ENCODE assay signal across 31 cellular contexts in the genomic region with DNA sequence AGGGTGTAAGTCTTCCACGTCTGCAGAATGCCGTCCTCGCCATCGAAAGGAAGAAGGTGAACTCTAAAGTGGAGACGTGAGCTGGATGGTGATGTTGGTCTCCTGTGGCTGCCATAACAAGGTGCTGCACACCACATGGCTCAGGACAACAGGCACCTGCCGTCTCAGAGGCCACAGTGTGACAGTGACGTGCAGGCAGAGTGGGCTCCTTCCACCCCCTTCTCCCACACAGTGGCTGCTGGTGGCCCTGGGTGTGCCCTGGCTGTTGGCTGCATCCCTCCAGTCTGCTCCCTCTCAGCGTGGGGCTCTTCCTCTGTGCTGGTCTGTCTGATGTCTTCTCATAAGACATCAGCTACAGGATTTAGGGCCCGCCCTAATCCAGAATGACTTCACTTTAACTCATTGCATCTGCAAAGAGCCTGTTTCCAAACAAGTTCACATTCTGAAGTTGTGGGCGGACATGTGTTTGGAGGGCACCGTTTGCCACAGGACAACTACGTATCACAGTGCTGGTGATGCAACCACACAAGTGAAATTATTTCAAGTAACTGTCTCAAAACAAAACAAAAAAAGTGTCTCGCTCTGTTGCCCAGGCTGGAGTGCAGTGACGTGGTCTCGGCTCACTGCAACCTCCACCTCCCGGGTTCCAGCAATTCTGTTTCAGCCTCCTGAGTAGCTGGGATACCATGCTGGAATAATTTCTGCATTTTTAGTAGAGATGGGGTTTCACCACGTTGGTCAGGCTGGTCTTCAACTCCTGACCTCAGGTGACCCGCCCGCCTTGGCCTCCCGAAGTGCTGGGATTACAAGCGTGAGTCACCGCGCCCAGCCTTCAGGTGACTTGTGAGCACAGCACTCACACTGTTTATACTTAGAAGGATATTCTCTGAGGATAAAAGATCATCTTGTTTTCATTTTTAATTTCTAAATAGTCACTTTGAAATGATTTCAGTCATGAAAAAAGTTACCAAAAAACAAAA. TPM values are rescaled to one million over a fixed set of nuclear protein-coding genes. Genes with fewer than 3 reads are reported as not detected.
DNase-seq lines count a peak whose midpoint lies in the region; ATAC-seq and TF ChIP-seq lines count a peak whose summit lies in the region.
"Had no signal": no experiment of that assay in that cellular context is flagged by ENCODE, and none has a peak within 500 bp of the region (broad histone marks: within the 10 kb centered on the region; RNA-seq: fewer than 3 reads in every experiment).

No MANE protein-coding gene starts in this region.

- peaks cover 13 to 46% (median 22%) of the 10 kb centered on the region in 3 donors for H3K27me3 Mint-ChIP-seq in CD14-positive monocyte (ENCODE audit: low read depth in 3 of 3)
- H3K27me3 Mint-ChIP-seq: activated CD4-positive, alpha-beta T cell treated with anti-CD3 and anti-CD28 coated beads for 36 hours; central memory CD8-positive, alpha-beta T cell; memory B cell had no signal

- DNase-seq in CD14-positive monocyte (ENCODE audit: low spot score) = peak; percentile 26
- DNase-seq in M059J (ENCODE audit: low read depth) = peak; percentile 31
- DNase-seq in fibroblast of mammary gland (ENCODE audit: low read depth) = peak; percentile 29
- peak; percentile 55 for DNase-seq in posterior vena cava (ENCODE audit: low spot score)
- DNase-seq in pons (ENCODE audit: low spot score) = no peak
- DNase-seq in esophagus muscularis mucosa (ENCODE audit: extremely low spot score) = no peak
- DNase-seq: activated CD4-positive, alpha-beta T cell treated with anti-CD3 and anti-CD28 coated beads for 36 hours; activated CD8-positive, alpha-beta memory T cell treated with anti-CD3 and anti-CD28 coated beads for 24 hours; activated gamma-delta T cell; activated naive CD8-positive, alpha-beta T cell treated with anti-CD3 and anti-CD28 coated beads, Interleukin-2, amount 50 U/mL, for 24 hours; activated T-cell treated with anti-CD3 and anti-CD28 coated beads, Interleukin-2, amount 50 U/mL, for 1 hour; CD4-positive, CD25-positive, alpha-beta regulatory T cell; DMS 273 treated with DMSO at 0.1 percent for 48 hours; GOT3; heart right ventricle; left colon; NCI-H1436; NCI-H2107; NCI-H510A treated with DMSO at 0.1 percent for 48 hours; nucleus accumbens; retina; stimulated activated naive CD4-positive, alpha-beta T cell; T-helper 1 cell; testis had no signal

- no peaks in the 10 kb centered on the region for H3K36me3 Mint-ChIP-seq in CD14-positive monocyte
- H3K36me3 Mint-ChIP-seq: CD4-positive, CD25-positive, alpha-beta regulatory T cell; memory B cell had no signal

- no peak for ATAC-seq in GM21447 (IDR thresholded peaks at IDR 0.05; ENCODE audit: unreplicated experiment)
- ATAC-seq in GM18868 (IDR thresholded peaks at IDR 0.05; ENCODE audit: unreplicated experiment) = no peak
- ATAC-seq: activated CD4-positive, alpha-beta T cell treated with anti-CD3 and anti-CD28 coated beads for 36 hours; activated naive CD8-positive, alpha-beta T cell treated with anti-CD3 and anti-CD28 coated beads, Interleukin-2, amount 50 U/mL, for 24 hours; heart right ventricle; left colon; Panc1 had no signal

- peaks cover 4 to 11% (median 8%) of the 10 kb centered on the region in 4 donors for H3K4me1 ChIP-seq in esophagus muscularis mucosa
- H3K4me1 ChIP-seq: SJCRH30, testis had no signal

- H3K36me3 ChIP-seq in esophagus muscularis mucosa = no peaks in the 10 kb centered on the region
- H3K36me3 ChIP-seq: heart right ventricle, SJCRH30 had no signal

- intact Hi-C loops in CD14-positive monocyte (cut with micrococcal nuclease) = no loop called here
- intact Hi-C loops in posterior vena cava (cut with DNase I) = no loop called here
- intact Hi-C loops in esophagus muscularis mucosa (cut with DNase I) = no loop called here

- H3K27ac ChIP-seq in esophagus muscularis mucosa (replicated peaks in 1 of 4) = no peak overlapping the region
- H3K27ac ChIP-seq: heart right ventricle, SJCRH30, testis had no signal

- peaks cover 6 to 15% (median 13%) of the 10 kb centered on the region in 7 donors for H3K9me3 Mint-ChIP-seq in CD14-positive monocyte
- H3K9me3 Mint-ChIP-seq: activated naive CD8-positive, alpha-beta T cell treated with anti-CD3 and anti-CD28 coated beads, Interleukin-2, amount 50 U/mL, for 24 hours; CD4-positive, CD25-positive, alpha-beta regulatory T cell; central memory CD8-positive, alpha-beta T cell; memory B cell had no signal

- peaks cover 0 to 41% (median 5%) of the 10 kb centered on the region in 4 donors for H3K27me3 ChIP-seq in esophagus muscularis mucosa
- H3K27me3 ChIP-seq: SJCRH30, testis had no signal

- no peak for TF ChIP-seq POLR2A in esophagus muscularis mucosa (IDR thresholded peaks at IDR 0.05; ENCODE audit: low read depth)

- TF ChIP-seq CTCF in CD14-positive monocyte (IDR thresholded peaks at IDR 0.05) (no peak), fibroblast of mammary gland (conservative IDR thresholded peaks at IDR 0.05; ENCODE audit: control insufficient read depth, insufficient read depth, low read depth, low read length) (no peak), esophagus muscularis mucosa (IDR thresholded peaks at IDR 0.05) (no peak)

- H3K4me3 Mint-ChIP-seq in CD14-positive monocyte = no peak overlapping the region
- H3K4me3 Mint-ChIP-seq: activated CD4-positive, alpha-beta T cell treated with anti-CD3 and anti-CD28 coated beads for 36 hours; activated naive CD8-positive, alpha-beta T cell treated with anti-CD3 and anti-CD28 coated beads, Interleukin-2, amount 50 U/mL, for 24 hours; central memory CD8-positive, alpha-beta T cell; memory B cell had no signal

- no peak overlapping the region for H3K4me3 ChIP-seq in fibroblast of mammary gland (ENCODE audit: control insufficient read depth, low read depth, low read length)
- H3K4me3 ChIP-seq in esophagus muscularis mucosa = no peak overlapping the region
- H3K4me3 ChIP-seq: heart right ventricle, SJCRH30, smooth muscle cell, testis had no signal

- peaks cover 10% of the 10 kb centered on the region for H3K4me1 Mint-ChIP-seq in CD14-positive monocyte

- H3K27ac Mint-ChIP-seq in CD14-positive monocyte = no peak overlapping the region
- H3K27ac Mint-ChIP-seq: activated CD4-positive, alpha-beta T cell treated with anti-CD3 and anti-CD28 coated beads for 36 hours; activated naive CD8-positive, alpha-beta T cell treated with anti-CD3 and anti-CD28 coated beads, Interleukin-2, amount 50 U/mL, for 24 hours; memory B cell had no signal

- no peaks in the 10 kb centered on the region for H3K9me3 ChIP-seq in esophagus muscularis mucosa
- H3K9me3 ChIP-seq: SJCRH30, testis had no signal

- no peak for TF ChIP-seq EP300 in esophagus muscularis mucosa (IDR thresholded peaks at IDR 0.05)

- 82% methylated on average over 21 of the region's 23 CpGs for WGBS in esophagus muscularis mucosa

RNA-seq across cellular contexts. Expression of a gene that starts 31.3 kb away (rescaled TPM):
- polyA plus RNA-seq in CD14-positive monocyte = 10 to 100 TPM; 14.1 to 35.0 TPM
- total RNA-seq in M059J (2014; rRNA removed; shearing (Covaris generic)) = 150 and 262 TPM in 2 replicates
- 10 to 100 TPM; 56.5 to 65.9 TPM for total RNA-seq in posterior vena cava
- 100 to 1,000 TPM in 3 of 4 donors, 10 to 100 TPM in 1; 96.9 to 139 (median 126) TPM for total RNA-seq in esophagus muscularis mucosa

Comparison
In these comparisons a context has a peak if more than half of its experiments do, and no peak if none do; other contexts are left out.
1. DNase-seq: peak in CD14-positive monocyte (single experiment), M059J (single experiment), fibroblast of mammary gland (single experiment) and posterior vena cava (single experiment); none in pons (single experiment) and esophagus muscularis mucosa (single experiment).